2 cellular contexts compared by ENCODE assay signal in genomic region chr5:82273431-82273830, GRCh38.
A peak's percentile ranks its signal among the peaks of the same experiment; 100 is the strongest.
TF ChIP-seq lines count a peak whose summit lies in the region.

No MANE protein-coding gene starts in this region.

TF ChIP-seq in A549, 52 proteins besides CTCF, POLR2A, EP300 and RAD21:
- 0 out of 3 replicates have a peak, but pooled peaks have one; percentile 1 for TF ChIP-seq BCL3 (IDR thresholded peaks at IDR 0.05)

TF ChIP-seq in GM12878, 131 proteins besides CTCF, POLR2A, EP300 and RAD21:
- TF ChIP-seq PML (IDR thresholded peaks at IDR 0.05; ENCODE audit: low read length): 0 out of 2 replicates have a peak, but pooled peaks have one; percentile 21
- peak; percentile 76 for TF ChIP-seq SPI1 (IDR thresholded peaks at IDR 0.05; ENCODE audit: borderline replicate concordance, insufficient read depth, low read depth, low read length)
- TF ChIP-seq CBFB (IDR thresholded peaks at IDR 0.05; ENCODE audit: low read depth): 0 out of 2 replicates have a peak, but pooled peaks have one; percentile 13
- 0 out of 4 replicates have a peak, but pooled peaks of 1 of the 2 experiments have one; percentile 12 for TF ChIP-seq CEBPB (IDR thresholded peaks at IDR 0.05; ENCODE audit: borderline replicate concordance in 1 of 2, low read depth in 2 of 2, low read length in 2 of 2)
